Comparison of ENCODE assay signal across 9 cellular contexts in genomic region chr14:24194873-24195185, GRCh38. TPM values are rescaled to one million over a fixed set of nuclear protein-coding genes. Genes with fewer than 3 reads are reported as not detected.
DNase-seq lines count a peak whose midpoint lies in the region; ATAC-seq and TF ChIP-seq lines count a peak whose summit lies in the region.
"Had no signal": no experiment of that assay in that cellular context is flagged by ENCODE, and none has a peak within 500 bp of the region (broad histone marks: within the 10 kb centered on the region; RNA-seq: fewer than 3 reads in every experiment).

No MANE protein-coding gene starts in this region.

- H3K4me1 ChIP-seq in PC-3 (ENCODE audit: insufficient read depth, low read length) = peaks cover 9% of the 10 kb centered on the region
- peaks cover 21% of the 10 kb centered on the region for H3K4me1 ChIP-seq in neuron (ENCODE audit: insufficient read depth, low read length)

- H3K4me3 Mint-ChIP-seq in endothelial cell (ENCODE audit: unreplicated experiment) = peak overlapping the region; percentile 92

- no peaks in the 10 kb centered on the region for H4K20me1 ChIP-seq in PC-3 (ENCODE audit: low read length)

- POLR2A ChIA-PET in PC-3 (lab: Charles Lee; ENCODE audit: unreplicated experiment) = no interaction called here

- DNase-seq in PC-3 (no peak), endothelial cell (ENCODE audit: low spot score) (no peak), SKM-1 treated with dmso at 0.1 percent for 144 hours (lab: John Stamatoyannopoulos, UW; ENCODE audit: unreplicated experiment) (no peak), SW 1271 (lab: John Stamatoyannopoulos, UW) (no peak)
- DNase-seq in stimulated activated CD4-positive, alpha-beta T cell treated with anti-CD3 and anti-CD28 coated beads, Interleukin-4, amount 100 ng/mL, for 1 hour = no peak

- H3K9me3 Mint-ChIP-seq in endothelial cell (ENCODE audit: unreplicated experiment) = no peaks in the 10 kb centered on the region

- H3K9me3 ChIP-seq in PC-3 (ENCODE audit: low read length) (no peaks in the 10 kb centered on the region), neuron (ENCODE audit: low read length) (no peaks in the 10 kb centered on the region)

- no peak for ATAC-seq in PC-3
- no peak for ATAC-seq in HG03432 (IDR thresholded peaks at IDR 0.05; ENCODE audit: unreplicated experiment)

- H3K27me3 Mint-ChIP-seq in endothelial cell (ENCODE audit: unreplicated experiment) = peaks cover 22% of the 10 kb centered on the region

- H3F3A ChIP-seq in PC-3 (ENCODE audit: low read length, unreplicated experiment) = no peaks in the 10 kb centered on the region

- CTCF ChIA-PET in PC-3 (lab: Charles Lee) = no interaction called here

- H3K36me3 ChIP-seq in PC-3 (ENCODE audit: low read depth, low read length) (peaks cover 8% of the 10 kb centered on the region; the same call in 1 of the 2 replicates), neuron (ENCODE audit: insufficient read depth, low read length) (peaks cover 36% of the 10 kb centered on the region)

- no TSS peak for BruUV-seq in PC-3 (replicated peaks; lab: Mats Ljungman, UMichigan)

- H3K27ac Mint-ChIP-seq in endothelial cell (ENCODE audit: unreplicated experiment) = peak overlapping the region; percentile 73

- H3K9me2 ChIP-seq in PC-3 (replicated peaks; ENCODE audit: low read length) = no peaks in the 10 kb centered on the region

- peaks cover 36% of the 10 kb centered on the region for H3K36me3 Mint-ChIP-seq in endothelial cell (ENCODE audit: low read depth, unreplicated experiment)

- H3K27me3 ChIP-seq in PC-3 (ENCODE audit: low read length) (no peaks in the 10 kb centered on the region), neuron (ENCODE audit: insufficient read depth, low read length) (no peaks in the 10 kb centered on the region)

- H3K79me2 ChIP-seq in PC-3 (ENCODE audit: low read length) = peaks cover 59% of the 10 kb centered on the region

- intact Hi-C loops in PC-3 (cut with micrococcal nuclease) = loop anchor here (1.0 kb wide), 1 partner anchor 46 kb away; no protein-coding TSS in a partner anchor

- TF ChIP-seq CTCF in C4-2B (conservative IDR thresholded peaks at IDR 0.05) (no peak), PC-3 (conservative IDR thresholded peaks at IDR 0.05; ENCODE audit: low read depth, low read length) (no peak), endothelial cell (IDR thresholded peaks at IDR 0.05; ENCODE audit: unreplicated experiment) (no peak)

- peak overlapping the region; percentile 99 for H2AFZ ChIP-seq in PC-3 (ENCODE audit: low read length)
- H2AFZ ChIP-seq in neuron (ENCODE audit: low read depth, low read length) = peak overlapping the region; percentile 78

- H3K4me2 ChIP-seq in PC-3 (ENCODE audit: low read length) = peak overlapping the region; percentile 97

- peak overlapping the region; percentile 99 for H3K9ac ChIP-seq in PC-3 (ENCODE audit: low read length)

- H3K4me3 ChIP-seq in PC-3 (ENCODE audit: low read length) (peak overlapping the region; percentile 86), neuron (ENCODE audit: low read length) (peak overlapping the region; percentile 77)

- H3K4me1 Mint-ChIP-seq in endothelial cell (ENCODE audit: unreplicated experiment) = peaks cover 24% of the 10 kb centered on the region

- H3K27ac ChIP-seq in C4-2B = peak overlapping the region; percentile 95
- H3K27ac ChIP-seq in PC-3 (ENCODE audit: low read length) = peak overlapping the region; percentile 89

RNA-seq across cellular contexts. Expression of gene TM9SF1, which starts 0.4 kb away (rescaled TPM):
- total RNA-seq in PC-3 (2014; rRNA removed) = 52.1 and 58.3 TPM in 2 replicates
- total RNA-seq in endothelial cell (ENCODE audit: unreplicated experiment) = 41.8 TPM

RNA-seq across cellular contexts. Expression of gene IPO4, which starts 6.2 kb away (rescaled TPM):
- total RNA-seq in PC-3 (2014; rRNA removed) (193 and 211 TPM in 2 replicates), endothelial cell (ENCODE audit: unreplicated experiment) (29.0 TPM)

RNA-seq across cellular contexts. Expression of gene TSSK4, which starts 10.7 kb away (rescaled TPM):
- total RNA-seq in PC-3 (2014; rRNA removed) (0.11 TPM in 1 of 2 replicates, not detected in the other), endothelial cell (ENCODE audit: unreplicated experiment) (not detected)
- total RNA-seq: lung microvascular endothelial cell had no signal

RNA-seq across cellular contexts. Expression of gene CHMP4A, which starts 18.5 kb away (rescaled TPM):
- 58.3 and 67.9 TPM in 2 replicates for total RNA-seq in PC-3 (2014; rRNA removed)
- total RNA-seq in endothelial cell (ENCODE audit: unreplicated experiment) = 34.3 TPM

RNA-seq across cellular contexts. Expression of gene MDP1, which starts 21.0 kb away (rescaled TPM):
- 16.2 and 23.5 TPM in 2 replicates for total RNA-seq in PC-3 (2014; rRNA removed)
- total RNA-seq in endothelial cell (ENCODE audit: unreplicated experiment) = 17.4 TPM
